13 cellular contexts compared by ENCODE assay signal in the genomic region with DNA sequence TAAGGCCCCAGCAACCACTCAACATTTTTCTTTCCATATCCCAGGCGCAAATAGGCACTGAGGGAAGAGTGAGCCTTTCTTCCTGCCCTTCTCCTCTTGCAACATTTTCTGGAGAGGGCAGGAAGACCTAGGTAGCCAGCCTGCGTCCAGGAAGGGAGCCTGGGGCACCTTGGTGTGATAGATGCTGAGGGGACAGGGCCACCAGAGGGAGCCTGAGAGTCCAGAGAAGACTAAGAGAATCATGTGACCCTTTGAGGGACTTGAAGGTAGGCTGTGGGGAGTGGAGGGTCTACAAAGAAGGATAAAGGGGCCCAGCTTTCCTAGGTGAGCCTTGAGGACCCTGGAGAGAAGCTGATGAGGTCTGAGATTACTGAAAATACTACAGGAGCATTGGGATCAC.
A peak's percentile ranks its signal among the peaks of the same experiment; 100 is the strongest.
DNase-seq lines count a peak whose midpoint lies in the region; ATAC-seq and TF ChIP-seq lines count a peak whose summit lies in the region.
"Had no signal": no experiment of that assay in that cellular context is flagged by ENCODE, and none has a peak within 500 bp of the region (broad histone marks: within the 10 kb centered on the region; RNA-seq: fewer than 3 reads in every experiment).

No MANE protein-coding gene starts in this region.

- H2BK12ac ChIP-seq in mesenchymal stem cell (ENCODE audit: low read length in 2 of 2): no peak overlapping the region

- H2BK120ac ChIP-seq in mesenchymal stem cell (ENCODE audit: low read depth, low read length): no peak overlapping the region

- no peak overlapping the region for H3K4me3 Mint-ChIP-seq in activated CD4-positive, alpha-beta T cell treated with anti-CD3 and anti-CD28 coated beads for 36 hours
- no peak overlapping the region for H3K4me3 Mint-ChIP-seq in osteocyte (ENCODE audit: unreplicated experiment)
- no peak overlapping the region for H3K4me3 Mint-ChIP-seq in activated T-helper 17 cell treated with anti-CD3 and anti-CD28 coated beads, Interleukin-2, amount 50 U/mL, for 72 hours
- H3K4me3 Mint-ChIP-seq: activated B cell treated with CpG ODN at 0.5 μM for 24 hours had no signal

- no peak overlapping the region for H2AK5ac ChIP-seq in mesenchymal stem cell (ENCODE audit: low read length, severe bottlenecking)

- POLR2A ChIA-PET in activated CD4-positive, alpha-beta T cell treated with anti-CD3 and anti-CD28 coated beads for 36 hours (lab: Charles Lee): no interaction called here

- no peak overlapping the region for H3K4ac ChIP-seq in mesenchymal stem cell (ENCODE audit: low read depth in 1 of 2, low read length in 2 of 2)

- H3K4me2 ChIP-seq in mesenchymal stem cell (ENCODE audit: low read length, poor library complexity, severe bottlenecking): no peak overlapping the region

- ATAC-seq in activated CD4-positive, alpha-beta T cell treated with anti-CD3 and anti-CD28 coated beads for 36 hours: no peak
- ATAC-seq in HG03025 (IDR thresholded peaks at IDR 0.05; ENCODE audit: low FRiP score, unreplicated experiment): peak; percentile 59
- no peak for ATAC-seq in activated T-helper 17 cell treated with anti-CD3 and anti-CD28 coated beads, Interleukin-2, amount 50 U/mL, for 72 hours (replicated peaks)
- ATAC-seq: psoas muscle had no signal

- H3K4me1 Mint-ChIP-seq in activated CD4-positive, alpha-beta T cell treated with anti-CD3 and anti-CD28 coated beads for 36 hours: no peaks in the 10 kb centered on the region
- H3K4me1 Mint-ChIP-seq in osteocyte (ENCODE audit: unreplicated experiment): peaks cover under 1% of the 10 kb centered on the region
- no peaks in the 10 kb centered on the region for H3K4me1 Mint-ChIP-seq in activated T-helper 17 cell treated with anti-CD3 and anti-CD28 coated beads, Interleukin-2, amount 50 U/mL, for 72 hours

- H3K23ac ChIP-seq in mesenchymal stem cell (ENCODE audit: low read length in 2 of 2): no peak overlapping the region

- no peaks in the 10 kb centered on the region for H3K79me1 ChIP-seq in mesenchymal stem cell (replicated peaks; ENCODE audit: low read length, poor library complexity, severe bottlenecking)

- H3K27me3 Mint-ChIP-seq in activated CD4-positive, alpha-beta T cell treated with anti-CD3 and anti-CD28 coated beads for 36 hours: no peaks in the 10 kb centered on the region
- no peaks in the 10 kb centered on the region for H3K27me3 Mint-ChIP-seq in osteocyte (ENCODE audit: unreplicated experiment)
- no peaks in the 10 kb centered on the region for H3K27me3 Mint-ChIP-seq in activated T-helper 17 cell treated with anti-CD3 and anti-CD28 coated beads, Interleukin-2, amount 50 U/mL, for 72 hours
- H3K27me3 Mint-ChIP-seq: activated B cell treated with CpG ODN at 0.5 μM for 24 hours had no signal

- H3K27me3 ChIP-seq in mesenchymal stem cell (ENCODE audit: control insufficient read depth in 1 of 2, insufficient read depth in 1 of 2, low read length in 2 of 2): no peaks in the 10 kb centered on the region

- no peak overlapping the region for H3K18ac ChIP-seq in mesenchymal stem cell (ENCODE audit: low read depth in 1 of 2, low read length in 2 of 2)

- peak; percentile 19 for TF ChIP-seq CTCF in osteocyte (IDR thresholded peaks at IDR 0.05)

- no peaks in the 10 kb centered on the region for H3K4me1 ChIP-seq in mesenchymal stem cell (ENCODE audit: control insufficient read depth, insufficient read depth, low read depth, low read length)
- H3K4me1 ChIP-seq: psoas muscle had no signal

- 67% methylated on average over 2 of the region's 2 CpGs for WGBS in mesenchymal stem cell

- H3K27ac ChIP-seq in mesenchymal stem cell (ENCODE audit: low read length, poor library complexity, severe bottlenecking): no peak overlapping the region
- H3K27ac ChIP-seq: psoas muscle had no signal

- no peaks in the 10 kb centered on the region for H3K36me3 Mint-ChIP-seq in activated CD4-positive, alpha-beta T cell treated with anti-CD3 and anti-CD28 coated beads for 36 hours (ENCODE audit: low read depth)
- no peaks in the 10 kb centered on the region for H3K36me3 Mint-ChIP-seq in osteocyte (ENCODE audit: unreplicated experiment)
- H3K36me3 Mint-ChIP-seq in activated T-helper 17 cell treated with anti-CD3 and anti-CD28 coated beads, Interleukin-2, amount 50 U/mL, for 72 hours (ENCODE audit: low read depth): no peaks in the 10 kb centered on the region

- intact Hi-C loops in activated CD4-positive, alpha-beta T cell treated with anti-CD3 and anti-CD28 coated beads for 36 hours (cut with DNase I, micrococcal nuclease): no loop called here

- no peak overlapping the region for H3K27ac Mint-ChIP-seq in activated CD4-positive, alpha-beta T cell treated with anti-CD3 and anti-CD28 coated beads for 36 hours
- H3K27ac Mint-ChIP-seq in osteocyte (ENCODE audit: unreplicated experiment): no peak overlapping the region
- no peak overlapping the region for H3K27ac Mint-ChIP-seq in activated T-helper 17 cell treated with anti-CD3 and anti-CD28 coated beads, Interleukin-2, amount 50 U/mL, for 72 hours
- H3K27ac Mint-ChIP-seq: activated B cell treated with CpG ODN at 0.5 μM for 24 hours had no signal

- no peaks in the 10 kb centered on the region for H3K36me3 ChIP-seq in mesenchymal stem cell (ENCODE audit: control insufficient read depth in 1 of 2, insufficient read depth in 2 of 2, low read depth in 1 of 2, low read length in 2 of 2)

- no peak overlapping the region for H3K9ac ChIP-seq in mesenchymal stem cell (ENCODE audit: low read length)

- no peak overlapping the region for H4K91ac ChIP-seq in mesenchymal stem cell (ENCODE audit: low read length)

- no peak overlapping the region for H4K8ac ChIP-seq in mesenchymal stem cell (ENCODE audit: low read length)

- H3K14ac ChIP-seq in mesenchymal stem cell (ENCODE audit: low read length in 2 of 2): no peak overlapping the region

- no peak overlapping the region for H2BK5ac ChIP-seq in mesenchymal stem cell (ENCODE audit: low read depth, low read length, poor library complexity, severe bottlenecking)

- CTCF ChIA-PET in activated CD4-positive, alpha-beta T cell treated with anti-CD3 and anti-CD28 coated beads for 36 hours (lab: Charles Lee): interaction anchor here (0.6 kb wide), 1 partner anchor 147 kb away, joined by 3 read pairs; no protein-coding TSS in a partner anchor

- peak; percentile 26 for DNase-seq in activated CD4-positive, alpha-beta T cell treated with anti-CD3 and anti-CD28 coated beads for 36 hours
- no peak for DNase-seq in activated CD4-positive, alpha-beta T cell treated with anti-CD3 and anti-CD28 coated beads, Interleukin-2, amount 50 U/mL, for 1 hour
- peak; percentile 10 for DNase-seq in UCSD-AML1 (lab: John Stamatoyannopoulos, UW; ENCODE audit: unreplicated experiment)
- no peak for DNase-seq in osteocyte (ENCODE audit: extremely low spot score, unreplicated experiment)
- DNase-seq in mesenchymal stem cell: no peak
- DNase-seq in activated naive CD4-positive, alpha-beta T cell (lab: John Stamatoyannopoulos, UW): no peak
- DNase-seq: activated B cell treated with CpG ODN at 0.5 μM for 24 hours, amniotic stem cell, GOT3, kidney glomerular epithelial cell, psoas muscle had no signal

- peaks cover 3% of the 10 kb centered on the region for H3K9me3 Mint-ChIP-seq in activated CD4-positive, alpha-beta T cell treated with anti-CD3 and anti-CD28 coated beads for 36 hours (ENCODE audit: low read depth)
- peaks cover 9% of the 10 kb centered on the region for H3K9me3 Mint-ChIP-seq in osteocyte (ENCODE audit: unreplicated experiment)
- H3K9me3 Mint-ChIP-seq in activated T-helper 17 cell treated with anti-CD3 and anti-CD28 coated beads, Interleukin-2, amount 50 U/mL, for 72 hours: peaks cover 4% of the 10 kb centered on the region
- H3K9me3 Mint-ChIP-seq: activated B cell treated with CpG ODN at 0.5 μM for 24 hours had no signal

- no peak overlapping the region for H3K4me3 ChIP-seq in mesenchymal stem cell (ENCODE audit: insufficient read depth in 1 of 2, low read depth in 1 of 2, low read length in 2 of 2)
- H3K4me3 ChIP-seq: psoas muscle had no signal

- H2AFZ ChIP-seq in mesenchymal stem cell (ENCODE audit: low read depth, low read length): no peak overlapping the region

- no peak overlapping the region for H2BK15ac ChIP-seq in mesenchymal stem cell (ENCODE audit: low read depth, poor library complexity, severe bottlenecking)

- H3K9me3 ChIP-seq in mesenchymal stem cell (ENCODE audit: control insufficient read depth, low read length): peaks cover 9% of the 10 kb centered on the region
- H3K9me3 ChIP-seq: psoas muscle had no signal

Comparison
In these comparisons a context has a peak if more than half of its experiments do, and no peak if none do; other contexts are left out.
1. DNase-seq: peak in activated CD4-positive, alpha-beta T cell treated with anti-CD3 and anti-CD28 coated beads for 36 hours (single experiment) and UCSD-AML1 (single experiment); none in activated CD4-positive, alpha-beta T cell treated with anti-CD3 and anti-CD28 coated beads, Interleukin-2, amount 50 U/mL, for 1 hour (single experiment), osteocyte (single experiment), mesenchymal stem cell (single experiment) and activated naive CD4-positive, alpha-beta T cell (0 of 4).